Comparison of ENCODE assay signal across 25 cellular contexts in genomic region chr6:13046084-13046483, GRCh38.
"Had no signal": no experiment of that assay in that cellular context is flagged by ENCODE, and none has a peak within 500 bp of the region (broad histone marks: within the 10 kb centered on the region; RNA-seq: fewer than 3 reads in every experiment).

No MANE protein-coding gene starts in this region.

- H3K27ac ChIP-seq: coronary artery, gastrocnemius medialis, neural progenitor cell, prostate gland, right atrium auricular region, stomach, thyroid gland, vagina had no signal

- H3K36me3 ChIP-seq: gastrocnemius medialis, neural progenitor cell, prostate gland, right atrium auricular region, stomach, thyroid gland, vagina had no signal

- ATAC-seq: gastrocnemius medialis; left lobe of liver; naive thymus-derived CD4-positive, alpha-beta T cell; sciatic nerve had no signal

- FAIRE-seq: endothelial cell of umbilical vein, keratinocyte had no signal

- H3K4me1 ChIP-seq: gastrocnemius medialis, neural progenitor cell, prostate gland, right atrium auricular region, stomach, thyroid gland, vagina had no signal

- H3K4me2 ChIP-seq: neural progenitor cell, smooth muscle cell had no signal

- H3K9me3 ChIP-seq: gastrocnemius medialis, prostate gland, right atrium auricular region, stomach, thyroid gland, vagina had no signal

- DNase-seq: dermis blood vessel endothelial cell; effector memory CD4-positive, alpha-beta T cell; gastrocnemius medialis; head of caudate nucleus; mesendoderm; midbrain; naive thymus-derived CD4-positive, alpha-beta T cell; nucleus accumbens; stimulated activated CD4-positive, alpha-beta T cell treated with anti-CD3 and anti-CD28 coated beads, Interleukin-12 subunit alpha, Interleukin-12 subunit beta, amount 100 ng/mL, for 4 hours; stimulated activated CD4-positive, alpha-beta T cell treated with anti-CD3 and anti-CD28 coated beads, Interleukin-1b, Interleukin-23, amount 100 ng/mL, for 48 hours; stimulated activated CD4-positive, alpha-beta T cell treated with anti-CD3 and anti-CD28 coated beads, Interleukin-4, amount 100 ng/mL, for 1 hour; stimulated activated CD8-positive, alpha-beta memory T cell treated with anti-CD3 and anti-CD28 coated beads, Interleukin-4, amount 100 ng/mL, for 48 hours; stimulated activated naive CD4-positive, alpha-beta T cell treated with Interleukin-2 at 50 U/mL for 16 hours; stomach; thyroid gland had no signal

- H3K4me3 ChIP-seq: coronary artery, gastrocnemius medialis, neural progenitor cell, prostate gland, right atrium auricular region, smooth muscle cell, stomach, thyroid gland, vagina had no signal

- H3K9ac ChIP-seq: neural progenitor cell had no signal

- H2AFZ ChIP-seq: neural progenitor cell had no signal

- H3K27me3 ChIP-seq: gastrocnemius medialis, neural progenitor cell, right atrium auricular region, stomach, thyroid gland, vagina had no signal
